In genomic region chr4:63296773-63297172, GRCh38 we compare ENCODE assay signal across 13 cellular contexts.
DNase-seq lines count a peak whose midpoint lies in the region; ATAC-seq and TF ChIP-seq lines count a peak whose summit lies in the region.
"Had no signal": no experiment of that assay in that cellular context is flagged by ENCODE, and none has a peak within 500 bp of the region (broad histone marks: within the 10 kb centered on the region; RNA-seq: fewer than 3 reads in every experiment).

No MANE protein-coding gene starts in this region.

- TF ChIP-seq CTCF in GM10266 (IDR thresholded peaks at IDR 0.05; ENCODE audit: control insufficient read depth, insufficient read depth, low read depth, missing control alignments), result peak; percentile 10
- peak; percentile 58 for TF ChIP-seq CTCF in OCI-LY3 (IDR thresholded peaks at IDR 0.05; ENCODE audit: low read depth, low read length)
- TF ChIP-seq CTCF in hepatocyte (IDR thresholded peaks at IDR 0.05; ENCODE audit: poor library complexity), result peak; percentile 49
- no peak for TF ChIP-seq CTCF in Peyer's patch (IDR thresholded peaks at IDR 0.05)

- H3K9me3 ChIP-seq in OCI-LY3 (ENCODE audit: insufficient read depth, low read length) (no peaks in the 10 kb centered on the region), hepatocyte (ENCODE audit: low read depth) (no peaks in the 10 kb centered on the region), Peyer's patch (no peaks in the 10 kb centered on the region)

- H3K4me3 ChIP-seq in OCI-LY3 (ENCODE audit: low read length) (no peak overlapping the region), hepatocyte (no peak overlapping the region), Peyer's patch (no peak overlapping the region)

- DNase-seq in ACHN, result peak; percentile 3
- DNase-seq in GM10266 (ENCODE audit: extremely low spot score), result no peak
- DNase-seq in hepatocyte (ENCODE audit: low spot score), result peak; percentile 15
- no peak for DNase-seq in NCI-H2029 (lab: John Stamatoyannopoulos, UW)
- no peak for DNase-seq in Peyer's patch
- DNase-seq: activated naive CD8-positive, alpha-beta T cell treated with anti-CD3 and anti-CD28 coated beads, Interleukin-2, amount 10 ng/mL, durations not matched to agents 7 days and 5 days; CD4-positive, CD25-positive, alpha-beta regulatory T cell; islet precursor cell; NCI-H1048 had no signal

- H3K27me3 ChIP-seq in OCI-LY3 (ENCODE audit: low read depth, low read length) (no peaks in the 10 kb centered on the region), hepatocyte (no peaks in the 10 kb centered on the region), Peyer's patch (no peaks in the 10 kb centered on the region)

- H3K36me3 ChIP-seq in OCI-LY3 (replicated peaks; ENCODE audit: low read depth, low read length) (no peaks in the 10 kb centered on the region), hepatocyte (replicated peaks; ENCODE audit: insufficient read depth, low read depth) (no peaks in the 10 kb centered on the region), Peyer's patch (no peaks in the 10 kb centered on the region)

- no peak overlapping the region for H3K27ac ChIP-seq in OCI-LY3 (ENCODE audit: low read length)
- no peak overlapping the region for H3K27ac ChIP-seq in hepatocyte
- no peak overlapping the region for H3K27ac ChIP-seq in Peyer's patch

- H3K79me2 ChIP-seq in OCI-LY3 (ENCODE audit: low read length), result no peaks in the 10 kb centered on the region
- H3K79me2 ChIP-seq in hepatocyte, result no peaks in the 10 kb centered on the region

- H3K9me2 ChIP-seq in hepatocyte (replicated peaks; ENCODE audit: insufficient read depth), result no peaks in the 10 kb centered on the region

- 39% methylated on average over 1 of the region's 1 CpG for WGBS in hepatocyte (ENCODE audit: low lambda C conversion rate, missing lambda C conversion rate)

- H3K9ac ChIP-seq in OCI-LY3 (ENCODE audit: low read length), result no peak overlapping the region

- no peak for TF ChIP-seq POLR2A in Peyer's patch (IDR thresholded peaks at IDR 0.05)

- H3K4me1 ChIP-seq in OCI-LY3 (ENCODE audit: low read length) (no peaks in the 10 kb centered on the region), hepatocyte (ENCODE audit: insufficient read depth) (no peaks in the 10 kb centered on the region), Peyer's patch (no peaks in the 10 kb centered on the region)

- H3K4me2 ChIP-seq in OCI-LY3 (ENCODE audit: low read length) (no peak overlapping the region), hepatocyte (no peak overlapping the region)

- in situ Hi-C loops in ACHN (cut with HindIII; ENCODE audit: low pct_ligation_motif_present, low pct_unique_long_range_greater_than_20kb, low sequenced_read_pairs), result no loop called here

- H4K20me1 ChIP-seq in OCI-LY3 (ENCODE audit: insufficient read depth, low read length), result no peaks in the 10 kb centered on the region
- H4K20me1 ChIP-seq in hepatocyte (ENCODE audit: insufficient read depth, poor library complexity, severe bottlenecking), result no peaks in the 10 kb centered on the region

- no peak for ATAC-seq in GM19023 (IDR thresholded peaks at IDR 0.05; ENCODE audit: unreplicated experiment)
- ATAC-seq in GM21576 (IDR thresholded peaks at IDR 0.05; ENCODE audit: unreplicated experiment), result no peak
- ATAC-seq: sciatic nerve had no signal

- H2AFZ ChIP-seq in OCI-LY3 (ENCODE audit: low read depth, low read length), result no peak overlapping the region
- H2AFZ ChIP-seq in hepatocyte, result no peak overlapping the region

Comparison
In these comparisons a context has a peak if more than half of its experiments do, and no peak if none do; other contexts are left out.
1. DNase-seq: peak in ACHN (single experiment) and hepatocyte (single experiment); none in GM10266 (single experiment), NCI-H2029 (single experiment) and Peyer's patch (0 of 3).
2. CTCF ChIP-seq: peak in GM10266 (single experiment), OCI-LY3 (single experiment) and hepatocyte (single experiment); none in Peyer's patch (0 of 6).